ENCODE assay signal across 1 cellular context in genomic region chr9:108869092-108869725, GRCh38.
TF ChIP-seq lines count a peak whose summit lies in the region.

No MANE protein-coding gene starts in this region.

TF ChIP-seq in HepG2, 621 proteins besides CTCF, POLR2A, EP300 and RAD21 (continued from another document and continues in another):
- TF ChIP-seq HMGXB3 (CRISPR knock-in tag; IDR thresholded peaks at IDR 0.05; ENCODE audit: borderline replicate concordance) = no peak
- no peak for TF ChIP-seq ZMAT5 (CRISPR knock-in tag; IDR thresholded peaks at IDR 0.05; ENCODE audit: borderline replicate concordance, low read depth)
- no peak for TF ChIP-seq SYNCRIP (IDR thresholded peaks at IDR 0.05; ENCODE audit: insufficient read depth, low read depth, low read length)
- TF ChIP-seq WIZ (CRISPR knock-in tag; IDR thresholded peaks at IDR 0.05) = no peak
- TF ChIP-seq JARID2 (CRISPR knock-in tag; IDR thresholded peaks at IDR 0.05; ENCODE audit: insufficient replicate concordance) = no peak
- no peak for TF ChIP-seq ZHX2 (IDR thresholded peaks at IDR 0.05; ENCODE audit: low read depth)
- TF ChIP-seq ZHX2 (CRISPR knock-in tag; IDR thresholded peaks at IDR 0.05; ENCODE audit: borderline replicate concordance) = no peak
- TF ChIP-seq KDM2A (CRISPR knock-in tag; IDR thresholded peaks at IDR 0.05; ENCODE audit: borderline replicate concordance, low read depth) = no peak
- peak; percentile 89; the same call in 1 of the 2 replicates for TF ChIP-seq SIX4 (CRISPR knock-in tag; IDR thresholded peaks at IDR 0.05)
- TF ChIP-seq CENPT (CRISPR knock-in tag; IDR thresholded peaks at IDR 0.05; ENCODE audit: low read depth) = no peak
- TF ChIP-seq ZBTB34 (CRISPR knock-in tag; IDR thresholded peaks at IDR 0.05) = peak; percentile 59; the same call in 1 of the 2 replicates
- TF ChIP-seq MYNN (CRISPR knock-in tag; IDR thresholded peaks at IDR 0.05; ENCODE audit: low read depth) = no peak
- no peak for TF ChIP-seq ZNF598 (CRISPR knock-in tag; IDR thresholded peaks at IDR 0.05; ENCODE audit: borderline replicate concordance)
- peak; percentile 84 for TF ChIP-seq NCOA2 (CRISPR knock-in tag; IDR thresholded peaks at IDR 0.05)
- TF ChIP-seq ATF5 (CRISPR knock-in tag; IDR thresholded peaks at IDR 0.05; ENCODE audit: low read depth) = no peak
- no peak for TF ChIP-seq AKAP8 (CRISPR knock-in tag; IDR thresholded peaks at IDR 0.05)
- TF ChIP-seq KLF11 (CRISPR knock-in tag; IDR thresholded peaks at IDR 0.05) = no peak
- TF ChIP-seq ZNF672 (CRISPR knock-in tag; IDR thresholded peaks at IDR 0.05) = no peak
- TF ChIP-seq PLSCR1 (CRISPR knock-in tag; IDR thresholded peaks at IDR 0.05; ENCODE audit: borderline replicate concordance) = no peak
- peak; percentile 94 for TF ChIP-seq RBM22 (optimal IDR thresholded peaks at IDR 0.05; ENCODE audit: low read length)
- no peak; the same call in 1 of the 2 replicates for TF ChIP-seq ZFP1 (CRISPR knock-in tag; IDR thresholded peaks at IDR 0.05)
- peak; percentile 63; the same call in 1 of the 2 replicates for TF ChIP-seq HOXA3 (CRISPR knock-in tag; IDR thresholded peaks at IDR 0.05)
- peak; percentile 96 for TF ChIP-seq SAP130 (CRISPR knock-in tag; IDR thresholded peaks at IDR 0.05; ENCODE audit: low read depth)
- TF ChIP-seq ZIK1 (CRISPR knock-in tag; IDR thresholded peaks at IDR 0.05; ENCODE audit: borderline replicate concordance, low read depth) = no peak
- TF ChIP-seq ATRX (CRISPR knock-in tag; IDR thresholded peaks at IDR 0.05; ENCODE audit: borderline replicate concordance) = no peak
- TF ChIP-seq EEA1 (CRISPR knock-in tag; IDR thresholded peaks at IDR 0.05; ENCODE audit: borderline replicate concordance) = no peak
- no peak for TF ChIP-seq ZNF281 (CRISPR knock-in tag; IDR thresholded peaks at IDR 0.05; ENCODE audit: borderline replicate concordance)
- no peak for TF ChIP-seq HMGA1 (CRISPR knock-in tag; conservative IDR thresholded peaks at IDR 0.05)
- TF ChIP-seq ZNF18 (CRISPR knock-in tag; IDR thresholded peaks at IDR 0.05; ENCODE audit: insufficient replicate concordance) = no peak
- no peak for TF ChIP-seq JDP2 (CRISPR knock-in tag; IDR thresholded peaks at IDR 0.05; ENCODE audit: borderline replicate concordance)
- no peak for TF ChIP-seq SP4 (CRISPR knock-in tag; IDR thresholded peaks at IDR 0.05)
- TF ChIP-seq ZNF530 (CRISPR knock-in tag; IDR thresholded peaks at IDR 0.05; ENCODE audit: low read depth) = no peak
- peak; percentile 71 for TF ChIP-seq KDM6A (CRISPR knock-in tag; IDR thresholded peaks at IDR 0.05; ENCODE audit: low read depth)
- no peak for TF ChIP-seq ZNF431 (CRISPR knock-in tag; IDR thresholded peaks at IDR 0.05; ENCODE audit: borderline replicate concordance, low read depth)
- peak; percentile 40; the same call in 1 of the 2 replicates for TF ChIP-seq RFXAP (CRISPR knock-in tag; IDR thresholded peaks at IDR 0.05; ENCODE audit: borderline replicate concordance)
- TF ChIP-seq NFRKB (IDR thresholded peaks at IDR 0.05) = no peak
- TF ChIP-seq ELK4 (CRISPR knock-in tag; IDR thresholded peaks at IDR 0.05; ENCODE audit: borderline replicate concordance) = no peak
- no peak for TF ChIP-seq GMEB2 (CRISPR knock-in tag; IDR thresholded peaks at IDR 0.05; ENCODE audit: low read depth)
- peak; percentile 53; the same call in 1 of the 2 replicates for TF ChIP-seq ELF3 (CRISPR knock-in tag; IDR thresholded peaks at IDR 0.05)
